23 cellular contexts compared by ENCODE assay signal in genomic region chr5:84411832-84412605, GRCh38. TPM values are rescaled to one million over a fixed set of nuclear protein-coding genes. Genes with fewer than 3 reads are reported as not detected.
DNase-seq lines count a peak whose midpoint lies in the region; TF ChIP-seq lines count a peak whose summit lies in the region.
"Had no signal": no experiment of that assay in that cellular context is flagged by ENCODE, and none has a peak within 500 bp of the region (broad histone marks: within the 10 kb centered on the region; RNA-seq: fewer than 3 reads in every experiment).

No MANE protein-coding gene starts in this region.

- no peaks in the 10 kb centered on the region for H3K27me3 Mint-ChIP-seq in osteocyte (ENCODE audit: unreplicated experiment)
- H3K27me3 Mint-ChIP-seq: activated naive CD8-positive, alpha-beta T cell treated with anti-CD3 and anti-CD28 coated beads for 36 hours had no signal

- 72 to 95% (median 88%) methylated on average over 5 of the region's 5 CpGs for WGBS in spleen, 5 donors

- peaks cover 15% of the 10 kb centered on the region for H3K36me3 Mint-ChIP-seq in osteocyte (ENCODE audit: unreplicated experiment)
- H3K36me3 Mint-ChIP-seq: activated naive CD8-positive, alpha-beta T cell treated with anti-CD3 and anti-CD28 coated beads for 36 hours had no signal

- H3K4me3 Mint-ChIP-seq in osteocyte (ENCODE audit: unreplicated experiment), result no peak overlapping the region
- H3K4me3 Mint-ChIP-seq: activated naive CD8-positive, alpha-beta T cell treated with anti-CD3 and anti-CD28 coated beads for 36 hours; endodermal cell had no signal

- H3K27ac Mint-ChIP-seq in osteocyte (ENCODE audit: unreplicated experiment), result no peak overlapping the region
- H3K27ac Mint-ChIP-seq: activated naive CD8-positive, alpha-beta T cell treated with anti-CD3 and anti-CD28 coated beads for 36 hours; endodermal cell had no signal

- H3K4me1 Mint-ChIP-seq in osteocyte (ENCODE audit: unreplicated experiment), result peaks cover 11% of the 10 kb centered on the region
- H3K4me1 Mint-ChIP-seq: activated naive CD8-positive, alpha-beta T cell treated with anti-CD3 and anti-CD28 coated beads for 36 hours; endodermal cell had no signal

- no peak overlapping the region for H3K4me3 ChIP-seq in MG63
- no peak overlapping the region for H3K4me3 ChIP-seq in WERI-Rb-1 (ENCODE audit: low read depth, low read length)
- no peak overlapping the region for H3K4me3 ChIP-seq in fibroblast of mammary gland (ENCODE audit: control insufficient read depth, low read depth, low read length)
- H3K4me3 ChIP-seq in spleen, result no peak overlapping the region
- H3K4me3 ChIP-seq: A549, BLaER1, body of pancreas, colonic mucosa, gastrocnemius medialis, K562, right atrium auricular region, thoracic aorta had no signal

- peaks cover 16% of the 10 kb centered on the region for H3K9me3 Mint-ChIP-seq in osteocyte (ENCODE audit: unreplicated experiment)
- H3K9me3 Mint-ChIP-seq: endodermal cell had no signal

- no peaks in the 10 kb centered on the region for H3K4me1 ChIP-seq in spleen
- H3K4me1 ChIP-seq: A549, BLaER1, body of pancreas, colonic mucosa, gastrocnemius medialis, right atrium auricular region had no signal

- H3K36me3 ChIP-seq in MG63 (no peaks in the 10 kb centered on the region), WERI-Rb-1 (no peaks in the 10 kb centered on the region), spleen (no peaks in the 10 kb centered on the region)
- H3K36me3 ChIP-seq: BLaER1, colonic mucosa, gastrocnemius medialis, right atrium auricular region, thoracic aorta had no signal

- H3K27ac ChIP-seq in WERI-Rb-1 (peak overlapping the region; percentile 95), spleen (no peak overlapping the region)
- H3K27ac ChIP-seq: A549, BLaER1, body of pancreas, colonic mucosa, gastrocnemius medialis, right atrium auricular region, thoracic aorta had no signal

- DNase-seq in D341Med (ENCODE audit: low spot score), result peak; percentile 51
- DNase-seq in MG63, result peak; percentile 54
- DNase-seq in WERI-Rb-1, result peak; percentile 78
- DNase-seq in fibroblast of mammary gland (ENCODE audit: low read depth), result peak; percentile 56
- no peak for DNase-seq in spleen
- DNase-seq in KBM-7, result no peak
- no peak for DNase-seq in osteocyte (ENCODE audit: extremely low spot score, unreplicated experiment)
- no peak for DNase-seq in NCI-H526 (lab: John Stamatoyannopoulos, UW)
- DNase-seq: activated CD4-positive, alpha-beta T cell treated with anti-CD3 and anti-CD28 coated beads for 4 hours; activated naive CD8-positive, alpha-beta T cell treated with anti-CD3 and anti-CD28 coated beads for 36 hours; body of pancreas; colonic mucosa; endodermal cell; gastrocnemius medialis; hypothalamus; NCI-H2029; NCI-H510A treated with DMSO at 0.1 percent for 48 hours; occipital lobe had no signal

- H3K27me3 ChIP-seq in MG63, result no peaks in the 10 kb centered on the region
- H3K27me3 ChIP-seq in WERI-Rb-1 (ENCODE audit: insufficient read depth, low read depth, severe bottlenecking), result no peaks in the 10 kb centered on the region
- H3K27me3 ChIP-seq in spleen (replicated peaks in 1 of 7), result no peaks in the 10 kb centered on the region
- H3K27me3 ChIP-seq: BLaER1, body of pancreas, colonic mucosa, gastrocnemius medialis, right atrium auricular region had no signal

- H3K9me3 ChIP-seq in MG63, result 0 out of 2 replicates have a peak, but pooled peaks cover 1% of the 10 kb centered on the region
- no peaks in the 10 kb centered on the region for H3K9me3 ChIP-seq in WERI-Rb-1 (ENCODE audit: severe bottlenecking)
- H3K9me3 ChIP-seq in spleen, result peaks cover 0 to 12% (median 0%) of the 10 kb centered on the region in 8 donors
- H3K9me3 ChIP-seq: A549, BLaER1, body of pancreas, colonic mucosa, gastrocnemius medialis, right atrium auricular region, thoracic aorta had no signal

- in situ Hi-C loops in KBM-7 (cut with MboI; ENCODE audit: low pct_unique_long_range_greater_than_20kb, low sequenced_read_pairs), result no loop called here

- intact Hi-C loops in spleen (cut with DNase I; ENCODE audit: low total_unique reads), result no loop called here

- no peak for TF ChIP-seq POLR2A in spleen (IDR thresholded peaks at IDR 0.05)

- TF ChIP-seq CTCF in WERI-Rb-1 (IDR thresholded peaks at IDR 0.05; ENCODE audit: low read depth, low read length), result no peak
- TF ChIP-seq CTCF in fibroblast of mammary gland (conservative IDR thresholded peaks at IDR 0.05; ENCODE audit: control insufficient read depth, insufficient read depth, low read depth, low read length), result no peak
- TF ChIP-seq CTCF in spleen (IDR thresholded peaks at IDR 0.05 in 8 of 11, conservative IDR thresholded peaks at IDR 0.05 in 3 of 11), result no peak
- no peak for TF ChIP-seq CTCF in osteocyte (IDR thresholded peaks at IDR 0.05)

RNA-seq across cellular contexts. Expression of gene EDIL3, which starts 27.3 kb away (rescaled TPM):
- total RNA-seq in MG63 (2014; rRNA removed; shearing (Covaris generic); ENCODE audit: low replicate concordance), result 3.0 and 4.7 TPM in 2 replicates
- total RNA-seq in spleen (1 to 10 TPM in 6 of 7 donors, under 1 TPM in 1; 0.61 to 2.9 (median 2.4) TPM), osteocyte (470 and 495 TPM in 2 replicates)
- 1 to 10 TPM in 2 of 3 donors, under 1 TPM in 1; 0.83 to 2.0 (median 1.1) TPM for polyA plus RNA-seq in spleen
- total RNA-seq: activated naive CD8-positive, alpha-beta T cell treated with anti-CD3 and anti-CD28 coated beads for 36 hours had no signal
- polyA plus RNA-seq: K562 had no signal

Comparison
In these comparisons a context has a peak if more than half of its experiments do, and no peak if none do; other contexts are left out.
1. DNase-seq: peak in D341Med (single experiment), MG63 (single experiment), WERI-Rb-1 (single experiment) and fibroblast of mammary gland (single experiment); none in spleen (single experiment), KBM-7 (single experiment), osteocyte (single experiment) and NCI-H526 (0 of 2).
2. RNA of gene EDIL3, which starts 27.3 kb away (total RNA-seq): 470 to 495 TPM in osteocyte; 3.0 to 4.7 TPM in MG63 and 0.61 to 2.9 TPM in spleen; every median in the first group is over 10 times any median in the second.